ENCODE assay signal across 18 cellular contexts in the genomic region with DNA sequence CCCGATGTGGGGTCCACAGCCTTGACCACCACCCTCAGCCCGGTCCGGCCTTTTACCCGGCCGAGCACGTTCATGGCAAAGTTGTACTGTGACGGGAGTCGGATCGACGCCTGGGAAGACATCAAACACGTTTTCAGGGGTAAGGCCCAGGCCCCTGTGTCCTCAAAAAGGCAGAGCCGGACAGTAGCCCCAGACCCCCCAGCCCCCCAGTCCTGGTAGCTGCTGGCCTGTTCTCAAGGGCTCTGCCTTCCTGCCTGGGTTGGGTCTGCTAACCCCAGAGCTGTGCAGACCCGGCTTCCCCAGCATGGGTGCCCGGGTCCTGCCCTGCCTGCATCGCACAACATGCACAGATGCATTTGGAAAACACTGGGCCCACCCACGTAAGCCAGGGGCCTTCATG.
DNase-seq lines count a peak whose midpoint lies in the region; ATAC-seq and TF ChIP-seq lines count a peak whose summit lies in the region.
"Had no signal": no experiment of that assay in that cellular context is flagged by ENCODE, and none has a peak within 500 bp of the region (broad histone marks: within the 10 kb centered on the region; RNA-seq: fewer than 3 reads in every experiment).

No MANE protein-coding gene starts in this region.

- DNase-seq in activated CD8-positive, alpha-beta T cell treated with anti-CD3 and anti-CD28 coated beads, Interleukin-2, amount 10 ng/mL, durations not matched to agents 7 days and 5 days: no peak
- no peak for DNase-seq in activated CD8-positive, alpha-beta T cell treated with anti-CD3 and anti-CD28 coated beads for 36 hours
- DNase-seq in DND-41: no peak
- no peak for DNase-seq in neuronal stem cell (ENCODE audit: low spot score)
- no peak for DNase-seq in stimulated activated CD4-positive, alpha-beta T cell treated with anti-CD3 and anti-CD28 coated beads, Interleukin-12 subunit alpha, Interleukin-12 subunit beta, amount 100 ng/mL, for 4 hours
- no peak for DNase-seq in H7
- DNase-seq in colonic mucosa: no peak
- DNase-seq: 8988T, BE2C, DMS79 treated with DMSO at 0.1 percent for 48 hours, GDM1, NCI-H1105, NCI-H748 treated with DMSO at 0.1 percent for 48 hours, PC-3, RPMI8226 had no signal

- POLR2A ChIA-PET in activated CD8-positive, alpha-beta T cell treated with anti-CD3 and anti-CD28 coated beads, Interleukin-2, amount 10 ng/mL, durations not matched to agents 7 days and 5 days (lab: Charles Lee): no interaction called here
- POLR2A ChIA-PET in activated CD8-positive, alpha-beta T cell treated with anti-CD3 and anti-CD28 coated beads for 36 hours (lab: Charles Lee): interaction anchor here (1.3 kb wide), 1 partner anchor 11 kb away, joined by 4 read pairs; no protein-coding TSS in a partner anchor

- WGBS in neuronal stem cell (ENCODE audit: extremely low coverage in 2 of 2, insufficient read length in 2 of 2, insufficient replicate concordance in 1 of 2), 2 donors: no CpG with 5 or more reads among the region's 16 CpGs

- H3K79me2 ChIP-seq in DND-41 (ENCODE audit: insufficient read depth, low read length) (no peaks in the 10 kb centered on the region), OCI-LY1 (ENCODE audit: insufficient read depth, low read length) (no peaks in the 10 kb centered on the region)

- H3K4ac ChIP-seq in neuronal stem cell (ENCODE audit: low read length): no peak overlapping the region

- H2AK5ac ChIP-seq in neuronal stem cell (ENCODE audit: low read depth, low read length): no peak overlapping the region

- H3K9me3 ChIP-seq in DND-41 (ENCODE audit: insufficient read depth, low read length, severe bottlenecking) (no peaks in the 10 kb centered on the region), OCI-LY1 (ENCODE audit: low read length) (no peaks in the 10 kb centered on the region), neuronal stem cell (replicated peaks in 1 of 2; ENCODE audit: control insufficient read depth in 2 of 2, insufficient read depth in 1 of 2, low read depth in 1 of 2, low read length in 2 of 2) (no peaks in the 10 kb centered on the region), colonic mucosa (no peaks in the 10 kb centered on the region)
- H3K9me3 ChIP-seq: BE2C, HAP-1 had no signal

- H3K27me3 Mint-ChIP-seq in activated CD8-positive, alpha-beta T cell treated with anti-CD3 and anti-CD28 coated beads, Interleukin-2, amount 10 ng/mL, durations not matched to agents 7 days and 5 days (ENCODE audit: low read depth): no peaks in the 10 kb centered on the region
- no peaks in the 10 kb centered on the region for H3K27me3 Mint-ChIP-seq in activated CD8-positive, alpha-beta T cell treated with anti-CD3 and anti-CD28 coated beads for 36 hours

- no peak overlapping the region for H3K18ac ChIP-seq in neuronal stem cell (ENCODE audit: low read length)

- H4K20me1 ChIP-seq in DND-41 (ENCODE audit: insufficient read depth, low read length): no peaks in the 10 kb centered on the region
- H4K20me1 ChIP-seq in OCI-LY1 (ENCODE audit: insufficient read depth, low read length): no peaks in the 10 kb centered on the region

- no peaks in the 10 kb centered on the region for H3K4me1 Mint-ChIP-seq in activated CD8-positive, alpha-beta T cell treated with anti-CD3 and anti-CD28 coated beads, Interleukin-2, amount 10 ng/mL, durations not matched to agents 7 days and 5 days (ENCODE audit: low read depth)
- peaks cover 2% of the 10 kb centered on the region for H3K4me1 Mint-ChIP-seq in activated CD8-positive, alpha-beta T cell treated with anti-CD3 and anti-CD28 coated beads for 36 hours (ENCODE audit: low read depth)

- no peak overlapping the region for H2BK15ac ChIP-seq in neuronal stem cell (ENCODE audit: low read length)

- H3K27ac Mint-ChIP-seq in activated CD8-positive, alpha-beta T cell treated with anti-CD3 and anti-CD28 coated beads, Interleukin-2, amount 10 ng/mL, durations not matched to agents 7 days and 5 days: peak overlapping the region; percentile 60
- no peak overlapping the region for H3K27ac Mint-ChIP-seq in activated CD8-positive, alpha-beta T cell treated with anti-CD3 and anti-CD28 coated beads for 36 hours

- H2BK5ac ChIP-seq in neuronal stem cell (ENCODE audit: low read length): no peak overlapping the region

- H2BK12ac ChIP-seq in neuronal stem cell (ENCODE audit: low read length): no peak overlapping the region

- no peaks in the 10 kb centered on the region for H3K4me1 ChIP-seq in DND-41 (ENCODE audit: insufficient read depth, low read length)
- H3K4me1 ChIP-seq in OCI-LY1 (ENCODE audit: insufficient read depth, low read length, severe bottlenecking): peaks cover 58% of the 10 kb centered on the region
- no peaks in the 10 kb centered on the region for H3K4me1 ChIP-seq in neuronal stem cell (ENCODE audit: control insufficient read depth in 2 of 2, insufficient read depth in 1 of 2, low read depth in 1 of 2, low read length in 2 of 2)
- no peaks in the 10 kb centered on the region for H3K4me1 ChIP-seq in colonic mucosa
- H3K4me1 ChIP-seq: BE2C, HAP-1 had no signal

- CTCF ChIA-PET in activated CD8-positive, alpha-beta T cell treated with anti-CD3 and anti-CD28 coated beads, Interleukin-2, amount 10 ng/mL, durations not matched to agents 7 days and 5 days (lab: Charles Lee): interaction anchor here (1.0 kb wide), 1 partner anchor 11 kb away, joined by 3 read pairs; no protein-coding TSS in a partner anchor
- CTCF ChIA-PET in activated CD8-positive, alpha-beta T cell treated with anti-CD3 and anti-CD28 coated beads for 36 hours (lab: Charles Lee): no interaction called here

- H2AFZ ChIP-seq in DND-41 (ENCODE audit: low read depth, low read length) (no peak overlapping the region), OCI-LY1 (ENCODE audit: low read length) (no peak overlapping the region), neuronal stem cell (ENCODE audit: low read length) (no peak overlapping the region)

- no peak for TF ChIP-seq CTCF in activated CD8-positive, alpha-beta T cell treated with anti-CD3 and anti-CD28 coated beads for 36 hours (IDR thresholded peaks at IDR 0.05)
- TF ChIP-seq CTCF in DND-41 (IDR thresholded peaks at IDR 0.05; ENCODE audit: borderline replicate concordance, extremely low read depth, low read length, poor library complexity, severe bottlenecking) (no peak), OCI-LY1 (IDR thresholded peaks at IDR 0.05; ENCODE audit: low read length) (no peak), colonic mucosa (IDR thresholded peaks at IDR 0.05) (no peak)

- H3K27me3 ChIP-seq in DND-41 (ENCODE audit: insufficient read depth, low read length, poor library complexity) (no peaks in the 10 kb centered on the region), OCI-LY1 (ENCODE audit: insufficient read depth, low read length) (no peaks in the 10 kb centered on the region), neuronal stem cell (ENCODE audit: control insufficient read depth in 3 of 3, insufficient read depth in 3 of 3, low read depth in 1 of 3, low read length in 3 of 3) (no peaks in the 10 kb centered on the region), H7 (ENCODE audit: control insufficient read depth, insufficient read depth, low read length) (no peaks in the 10 kb centered on the region), colonic mucosa (no peaks in the 10 kb centered on the region)
- H3K27me3 ChIP-seq: BE2C had no signal

- H3K4me3 ChIP-seq in DND-41 (ENCODE audit: low read depth in 1 of 2, low read length in 2 of 2) (no peak overlapping the region), OCI-LY1 (ENCODE audit: low read depth, low read length, poor library complexity, severe bottlenecking) (no peak overlapping the region), neuronal stem cell (ENCODE audit: low read length in 2 of 2) (no peak overlapping the region), H7 (ENCODE audit: insufficient read depth, low read depth, low read length) (no peak overlapping the region), colonic mucosa (no peak overlapping the region)
- H3K4me3 ChIP-seq: HAP-1 had no signal

- H3K9me3 Mint-ChIP-seq in activated CD8-positive, alpha-beta T cell treated with anti-CD3 and anti-CD28 coated beads, Interleukin-2, amount 10 ng/mL, durations not matched to agents 7 days and 5 days (ENCODE audit: insufficient read depth): no peaks in the 10 kb centered on the region
- H3K9me3 Mint-ChIP-seq in activated CD8-positive, alpha-beta T cell treated with anti-CD3 and anti-CD28 coated beads for 36 hours: no peaks in the 10 kb centered on the region

- H3K9ac ChIP-seq in DND-41 (ENCODE audit: low read depth, low read length) (no peak overlapping the region), OCI-LY1 (ENCODE audit: low read length) (no peak overlapping the region; the same call in 1 of the 2 replicates), neuronal stem cell (ENCODE audit: low read depth, low read length, poor library complexity) (peak overlapping the region; percentile 30), colonic mucosa (ENCODE audit: low read depth in 2 of 2, low read length in 2 of 2) (no peak overlapping the region)

- H3K79me1 ChIP-seq in neuronal stem cell (ENCODE audit: low read depth, low read length): no peaks in the 10 kb centered on the region

- H3K23ac ChIP-seq in neuronal stem cell (ENCODE audit: low read depth, low read length, poor library complexity): peak overlapping the region; percentile 86

- H4K8ac ChIP-seq in neuronal stem cell (ENCODE audit: low read depth, low read length): no peak overlapping the region

- peak overlapping the region; percentile 49 for H3K27ac ChIP-seq in DND-41 (ENCODE audit: low read length)
- H3K27ac ChIP-seq in OCI-LY1 (ENCODE audit: low read depth, low read length, poor library complexity, severe bottlenecking): peak overlapping the region; percentile 95
- H3K27ac ChIP-seq in neuronal stem cell (replicated peaks; ENCODE audit: low read length): no peak overlapping the region
- H3K27ac ChIP-seq in colonic mucosa: no peak overlapping the region
- H3K27ac ChIP-seq: HL-60 had no signal

- H4K91ac ChIP-seq in neuronal stem cell (ENCODE audit: low read depth, low read length, poor library complexity): no peak overlapping the region

- H3K14ac ChIP-seq in neuronal stem cell (ENCODE audit: low read length): no peak overlapping the region

- H3K4me3 Mint-ChIP-seq in activated CD8-positive, alpha-beta T cell treated with anti-CD3 and anti-CD28 coated beads, Interleukin-2, amount 10 ng/mL, durations not matched to agents 7 days and 5 days: no peak overlapping the region
- H3K4me3 Mint-ChIP-seq in activated CD8-positive, alpha-beta T cell treated with anti-CD3 and anti-CD28 coated beads for 36 hours: no peak overlapping the region

- H3K4me2 ChIP-seq in DND-41 (ENCODE audit: insufficient read depth, low read length) (no peak overlapping the region), OCI-LY1 (ENCODE audit: low read length) (no peak overlapping the region; the same call in 1 of the 2 replicates), neuronal stem cell (ENCODE audit: insufficient read depth, low read length, poor library complexity, severe bottlenecking) (no peak overlapping the region)

- no peaks in the 10 kb centered on the region for H3K9me2 ChIP-seq in OCI-LY1 (ENCODE audit: low read depth, low read length)

- H2BK120ac ChIP-seq in neuronal stem cell (ENCODE audit: low read depth, low read length): no peak overlapping the region

- H3K36me3 Mint-ChIP-seq in activated CD8-positive, alpha-beta T cell treated with anti-CD3 and anti-CD28 coated beads, Interleukin-2, amount 10 ng/mL, durations not matched to agents 7 days and 5 days (ENCODE audit: low read depth): peaks cover 69% of the 10 kb centered on the region
- peaks cover 46% of the 10 kb centered on the region for H3K36me3 Mint-ChIP-seq in activated CD8-positive, alpha-beta T cell treated with anti-CD3 and anti-CD28 coated beads for 36 hours (ENCODE audit: low read depth)

- intact Hi-C loops in activated CD8-positive, alpha-beta T cell treated with anti-CD3 and anti-CD28 coated beads for 36 hours (cut with micrococcal nuclease): no loop called here
- intact Hi-C loops in colonic mucosa (cut with DNase I): no loop called here

- ATAC-seq in activated CD8-positive, alpha-beta T cell treated with anti-CD3 and anti-CD28 coated beads, Interleukin-2, amount 10 ng/mL, durations not matched to agents 7 days and 5 days: no peak
- ATAC-seq in activated CD8-positive, alpha-beta T cell treated with anti-CD3 and anti-CD28 coated beads for 36 hours: no peak
- ATAC-seq in DND-41 (ENCODE audit: insufficient read depth, low read depth): no peak
- ATAC-seq: PC-3 had no signal

- H3F3A ChIP-seq in OCI-LY1 (ENCODE audit: insufficient read depth, low read length): 0 out of 2 replicates have a peak, but pooled peaks cover 6% of the 10 kb centered on the region

- H3K36me3 ChIP-seq in DND-41 (ENCODE audit: insufficient read depth, low read length): peaks cover 99% of the 10 kb centered on the region
- peaks cover 92% of the 10 kb centered on the region for H3K36me3 ChIP-seq in OCI-LY1 (ENCODE audit: insufficient read depth, low read length)
- peaks cover 39 to 100% of the 10 kb centered on the region in 2 donors for H3K36me3 ChIP-seq in neuronal stem cell (replicated peaks in 1 of 2; ENCODE audit: control insufficient read depth in 2 of 2, insufficient read depth in 2 of 2, low read length in 2 of 2)
- H3K36me3 ChIP-seq in H7 (replicated peaks; ENCODE audit: control insufficient read depth, insufficient read depth, low read length): peaks cover 27% of the 10 kb centered on the region
- H3K36me3 ChIP-seq in colonic mucosa: no peaks in the 10 kb centered on the region

Comparison
In these comparisons a context has a peak if more than half of its experiments do, and no peak if none do; other contexts are left out.
1. H3K27ac ChIP-seq: peak in DND-41 (single experiment) and OCI-LY1 (single experiment); none in neuronal stem cell (single experiment) and colonic mucosa (single experiment).